Comparison of ENCODE assay signal across 8 cellular contexts in genomic region chr12:89949457-89950195, GRCh38.
DNase-seq lines count a peak whose midpoint lies in the region; ATAC-seq and TF ChIP-seq lines count a peak whose summit lies in the region.

No MANE protein-coding gene starts in this region.

- no peaks in the 10 kb centered on the region for H3K27me3 ChIP-seq in muscle layer of duodenum (ENCODE audit: low read depth, low read length)

- no peaks in the 10 kb centered on the region for H3K9me3 Mint-ChIP-seq in central memory CD8-positive, alpha-beta T cell

- H3K9me3 ChIP-seq in muscle layer of duodenum (ENCODE audit: control insufficient read depth in 1 of 2, low read length in 2 of 2): no peaks in the 10 kb centered on the region

- peak overlapping the region; percentile 4 for H3K4me3 Mint-ChIP-seq in central memory CD8-positive, alpha-beta T cell

- H3K27ac ChIP-seq in muscle layer of duodenum (ENCODE audit: low read length): peak overlapping the region; percentile 85

- ATAC-seq in GM18868 (IDR thresholded peaks at IDR 0.05; ENCODE audit: unreplicated experiment) (peak; percentile 85), HG03045 (IDR thresholded peaks at IDR 0.05; ENCODE audit: unreplicated experiment) (peak; percentile 92)
- peak; percentile 93 for ATAC-seq in central memory CD8-positive, alpha-beta T cell (replicated peaks; ENCODE audit: extremely low read depth, poor library complexity, severe bottlenecking)

- no peaks in the 10 kb centered on the region for H3K36me3 ChIP-seq in muscle layer of duodenum (ENCODE audit: control insufficient read depth in 1 of 2, insufficient read depth in 2 of 2, low read length in 2 of 2)

- no peaks in the 10 kb centered on the region for H3K27me3 Mint-ChIP-seq in central memory CD8-positive, alpha-beta T cell

- H3K4me1 Mint-ChIP-seq in central memory CD8-positive, alpha-beta T cell: peaks cover 49% of the 10 kb centered on the region

- 0 out of 2 replicates have a peak, but pooled peaks have one; percentile 8 for TF ChIP-seq CTCF in AG10803 (conservative IDR thresholded peaks at IDR 0.05; ENCODE audit: low read length)

- H3K4me3 ChIP-seq in AG10803 (ENCODE audit: low read length): no peak overlapping the region
- H3K4me3 ChIP-seq in muscle layer of duodenum (ENCODE audit: low read depth in 1 of 2, low read length in 2 of 2): peak overlapping the region in 1 of 2 donors; percentile 1

- peak overlapping the region; percentile 94 for H3K27ac Mint-ChIP-seq in central memory CD8-positive, alpha-beta T cell (ENCODE audit: low read depth)

- DNase-seq in AG10803 (ENCODE audit: low read depth) (peak; percentile 81), RKO (ENCODE audit: low spot score) (peak; percentile 6), nucleus accumbens (lab: John Stamatoyannopoulos, UW) (no peak), GF-D8 (lab: John Stamatoyannopoulos, UW) (no peak)
- DNase-seq in central memory CD8-positive, alpha-beta T cell (ENCODE audit: low spot score in 2 of 2): peak; percentile 15 to 77

- peaks cover 10% of the 10 kb centered on the region for H3K36me3 Mint-ChIP-seq in central memory CD8-positive, alpha-beta T cell (ENCODE audit: insufficient read depth)

- peaks cover 7 to 23% of the 10 kb centered on the region in 2 donors for H3K4me1 ChIP-seq in muscle layer of duodenum (ENCODE audit: control insufficient read depth in 1 of 2, insufficient read depth in 2 of 2, low read length in 2 of 2)

Comparison
In these comparisons a context has a peak if more than half of its experiments do, and no peak if none do; other contexts are left out.
1. DNase-seq: peak in AG10803 (single experiment), RKO (single experiment) and central memory CD8-positive, alpha-beta T cell (2 of 2); none in nucleus accumbens (0 of 56) and GF-D8 (single experiment).
2. Peak in every context shown above with its lines, with median percentiles within 50 percentile points of each other: ATAC-seq.